Comparison of ENCODE assay signal across 8 cellular contexts in genomic region chr17:76671123-76671911, GRCh38. TPM values are rescaled to one million over a fixed set of nuclear protein-coding genes. Genes with fewer than 3 reads are reported as not detected.
A peak's percentile ranks its signal among the peaks of the same experiment; 100 is the strongest.
DNase-seq lines count a peak whose midpoint lies in the region; ATAC-seq and TF ChIP-seq lines count a peak whose summit lies in the region.

No MANE protein-coding gene starts in this region.

- H3K4me1 ChIP-seq in ovary (ENCODE audit: insufficient read depth) (peaks cover 12% of the 10 kb centered on the region), thyroid gland (peaks cover 47 to 69% of the 10 kb centered on the region in 2 donors)

- no peaks in the 10 kb centered on the region for H3K9me3 Mint-ChIP-seq in activated naive CD8-positive, alpha-beta T cell treated with anti-CD3 and anti-CD28 coated beads, Interleukin-2, amount 50 U/mL, for 24 hours

- WGBS in ovary, 3 donors: 16 to 18% (median 17%) methylated on average over 29 to 32 of the region's 32 CpGs
- WGBS in thyroid gland, 2 donors: 3 to 8% methylated on average over 20 to 30 of the region's 32 CpGs

- no peaks in the 10 kb centered on the region for H3F3A ChIP-seq in SU-DHL-6 (ENCODE audit: insufficient read depth)

- no peaks in the 10 kb centered on the region for H3K9me3 ChIP-seq in SU-DHL-6 (ENCODE audit: insufficient read depth, low read length)
- no peaks in the 10 kb centered on the region for H3K9me3 ChIP-seq in ovary
- no peaks in the 10 kb centered on the region for H3K9me3 ChIP-seq in thyroid gland

- H3K4me3 Mint-ChIP-seq in activated naive CD8-positive, alpha-beta T cell treated with anti-CD3 and anti-CD28 coated beads, Interleukin-2, amount 50 U/mL, for 24 hours: peak overlapping the region; percentile 93

- H3K27ac Mint-ChIP-seq in activated naive CD8-positive, alpha-beta T cell treated with anti-CD3 and anti-CD28 coated beads, Interleukin-2, amount 50 U/mL, for 24 hours: peak overlapping the region; percentile 90

- H3K27me3 Mint-ChIP-seq in activated naive CD8-positive, alpha-beta T cell treated with anti-CD3 and anti-CD28 coated beads, Interleukin-2, amount 50 U/mL, for 24 hours: no peaks in the 10 kb centered on the region

- peak overlapping the region; percentile 81 for H2AFZ ChIP-seq in SU-DHL-6 (ENCODE audit: low read depth, low read length, severe bottlenecking)

- no peak for TF ChIP-seq EP300 in ovary (IDR thresholded peaks at IDR 0.05)

- no peak for TF ChIP-seq CTCF in GM12875 (IDR thresholded peaks at IDR 0.05; ENCODE audit: borderline replicate concordance, insufficient read depth, low read depth, low read length)
- no peak for TF ChIP-seq CTCF in SU-DHL-6 (IDR thresholded peaks at IDR 0.05; ENCODE audit: insufficient read depth, low read length, poor library complexity, severe bottlenecking)
- TF ChIP-seq CTCF in ovary (IDR thresholded peaks at IDR 0.05): no peak
- TF ChIP-seq CTCF in thyroid gland (IDR thresholded peaks at IDR 0.05): peak in 1 of 6 experiments; percentile 9

- intact Hi-C loops in Right ventricle myocardium superior (cut with DNase I) (no loop called here), ovary (cut with DNase I) (loop anchor here in 1 of 4 donors (10.0 kb wide), 1 partner anchor 53 kb away; the partner anchor contains the start of genes JMJD6 and METTL23), thyroid gland (cut with DNase I) (no loop called here)

- ATAC-seq in HG02763 (IDR thresholded peaks at IDR 0.05; ENCODE audit: unreplicated experiment) (peak; percentile 99), Right ventricle myocardium superior (ENCODE audit: poor library complexity) (peak; percentile 98)
- peak; percentile 99 for ATAC-seq in activated naive CD8-positive, alpha-beta T cell treated with anti-CD3 and anti-CD28 coated beads, Interleukin-2, amount 50 U/mL, for 24 hours

- no peaks in the 10 kb centered on the region for H3K36me3 ChIP-seq in SU-DHL-6 (ENCODE audit: low read length)
- no peaks in the 10 kb centered on the region for H3K36me3 ChIP-seq in ovary
- no peaks in the 10 kb centered on the region for H3K36me3 ChIP-seq in thyroid gland

- H3K79me2 ChIP-seq in SU-DHL-6 (ENCODE audit: insufficient read depth, low read length): no peaks in the 10 kb centered on the region

- H3K9ac ChIP-seq in SU-DHL-6 (ENCODE audit: low read length): peak overlapping the region; percentile 79

- TF ChIP-seq POLR2A in ovary (IDR thresholded peaks at IDR 0.05) (peak; percentile 23), thyroid gland (IDR thresholded peaks at IDR 0.05) (peak; percentile 53 to 72)

- no peak overlapping the region for H3K27ac ChIP-seq in SU-DHL-6 (ENCODE audit: low read depth, low read length)
- peak overlapping the region; percentile 46 to 73 for H3K27ac ChIP-seq in ovary
- peak overlapping the region; percentile 93 to 98 (median 96) for H3K27ac ChIP-seq in thyroid gland

- H3K27me3 ChIP-seq in SU-DHL-6 (ENCODE audit: low read length) (no peaks in the 10 kb centered on the region), ovary (no peaks in the 10 kb centered on the region), thyroid gland (no peaks in the 10 kb centered on the region)

- no peaks in the 10 kb centered on the region for H3K9me2 ChIP-seq in SU-DHL-6 (replicated peaks; ENCODE audit: insufficient read depth, low read length)

- peak overlapping the region; percentile 45 for H3K4me3 ChIP-seq in GM12875 (ENCODE audit: low read depth, low read length)
- peak overlapping the region; percentile 83 for H3K4me3 ChIP-seq in SU-DHL-6 (ENCODE audit: insufficient read depth, low read length, poor library complexity, severe bottlenecking)
- H3K4me3 ChIP-seq in ovary: peak overlapping the region; percentile 77
- H3K4me3 ChIP-seq in thyroid gland (replicated peaks in 1 of 3): peak overlapping the region in 1 of 3 donors; percentile 34

- H4K20me1 ChIP-seq in SU-DHL-6 (ENCODE audit: low read depth, low read length): no peaks in the 10 kb centered on the region

- peaks cover 37% of the 10 kb centered on the region for H3K4me1 Mint-ChIP-seq in activated naive CD8-positive, alpha-beta T cell treated with anti-CD3 and anti-CD28 coated beads, Interleukin-2, amount 50 U/mL, for 24 hours

- DNase-seq in NCI-H1417 (lab: John Stamatoyannopoulos, UW) (peak; percentile 99 to 100 (median 100)), Right ventricle myocardium superior (peak; percentile 100), ovary (peak; percentile 99 to 100 (median 99)), thyroid gland (peak; percentile 99 to 100)
- DNase-seq in activated naive CD8-positive, alpha-beta T cell treated with anti-CD3 and anti-CD28 coated beads, Interleukin-2, amount 50 U/mL, for 24 hours: peak; percentile 98

- peak overlapping the region; percentile 51 for H3K4me2 ChIP-seq in SU-DHL-6 (ENCODE audit: low read depth, low read length, poor library complexity, severe bottlenecking)

- no peaks in the 10 kb centered on the region for H3K36me3 Mint-ChIP-seq in activated naive CD8-positive, alpha-beta T cell treated with anti-CD3 and anti-CD28 coated beads, Interleukin-2, amount 50 U/mL, for 24 hours (ENCODE audit: low read depth)

RNA-seq across cellular contexts. Expression of gene ST6GALNAC1, which starts 27.8 kb away (rescaled TPM):
- total RNA-seq in Right ventricle myocardium superior (2.8 TPM), ovary (10 to 100 TPM in 1 of 7 donors, 1 to 10 TPM in 4, under 1 TPM in 2; 0.73 to 10.5 (median 3.7) TPM), thyroid gland (1 to 10 TPM in 2 of 4 donors, under 1 TPM in 2; 0.29 to 7.0 (median 1.1) TPM)
- polyA plus RNA-seq in ovary: 1 to 10 TPM; 3.6 to 6.1 TPM

RNA-seq across cellular contexts. Expression of gene MXRA7, which starts 39.4 kb away (rescaled TPM):
- total RNA-seq in Right ventricle myocardium superior (336 TPM), ovary (100 to 1,000 TPM; 107 to 210 (median 181) TPM), thyroid gland (100 to 1,000 TPM; 362 to 576 (median 421) TPM)
- 100 to 1,000 TPM; 199 to 759 TPM for polyA plus RNA-seq in ovary

RNA-seq across cellular contexts. Expression of gene JMJD6, which starts 55.1 kb away (rescaled TPM):
- 63.1 TPM for total RNA-seq in Right ventricle myocardium superior
- total RNA-seq in ovary: 10 to 100 TPM; 20.1 to 49.8 (median 38.1) TPM
- polyA plus RNA-seq in ovary: 10 to 100 TPM; 19.5 to 28.2 TPM
- total RNA-seq in thyroid gland: 10 to 100 TPM; 12.2 to 24.2 (median 20.7) TPM

RNA-seq across cellular contexts. Expression of gene METTL23, which starts 55.3 kb away (rescaled TPM):
- total RNA-seq in Right ventricle myocardium superior (19.0 TPM), ovary (10 to 100 TPM; 20.9 to 36.6 (median 31.8) TPM), thyroid gland (10 to 100 TPM; 33.6 to 58.3 (median 51.3) TPM)
- polyA plus RNA-seq in ovary: 10 to 100 TPM; 37.9 to 47.4 TPM
